2 cellular contexts compared by ENCODE assay signal in the genomic region with DNA sequence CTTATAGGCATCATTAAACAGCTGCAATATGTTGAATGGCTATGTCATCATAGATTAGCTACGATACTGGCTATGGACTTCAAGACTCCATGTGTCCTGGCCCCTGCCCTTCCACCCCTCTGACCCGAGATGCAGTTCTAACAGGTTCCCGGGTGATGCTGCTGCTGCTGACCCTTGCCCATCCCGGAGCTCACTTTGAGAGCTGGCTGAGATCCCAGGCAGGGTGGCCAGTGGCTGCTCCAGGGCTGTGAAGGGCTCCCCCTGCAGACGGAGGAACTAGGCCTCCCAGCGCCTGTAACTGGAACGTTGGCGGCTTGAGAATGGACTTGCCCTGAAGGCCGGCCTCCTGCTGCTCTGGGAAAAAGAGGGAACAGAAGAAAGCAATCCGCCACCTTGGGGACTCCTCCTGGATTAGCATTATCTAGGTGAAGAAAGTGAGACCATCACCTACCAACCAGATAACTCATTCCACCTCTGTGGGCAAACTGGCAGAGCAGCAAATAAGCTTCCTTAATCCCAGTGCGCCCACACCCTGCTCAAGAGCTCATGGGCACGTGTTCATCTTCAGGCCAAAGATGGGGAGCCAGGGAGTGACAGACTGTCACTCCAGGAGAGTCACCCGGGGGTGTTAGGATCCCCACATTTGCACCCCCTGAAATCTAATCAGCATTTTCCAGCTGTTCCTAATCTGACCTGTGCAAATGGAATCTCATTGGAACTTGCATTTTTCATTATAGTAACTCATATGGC.
TF ChIP-seq lines count a peak whose summit lies in the region.

No MANE protein-coding gene starts in this region.

TF ChIP-seq in K562, 482 proteins besides CTCF, POLR2A, EP300 and RAD21 (continued from another document):
- TF ChIP-seq THAP7 (CRISPR knock-in tag; IDR thresholded peaks at IDR 0.05) (no peak), SP1 (CRISPR knock-in tag; IDR thresholded peaks at IDR 0.05) (peak; percentile 54; the same call in 1 of the 2 replicates), TAL1 (IDR thresholded peaks at IDR 0.05) (peak; percentile 65), MGA (IDR thresholded peaks at IDR 0.05) (peak; percentile 82)

TF ChIP-seq in HepG2, 621 proteins besides CTCF, POLR2A, EP300 and RAD21 (continued from another document and continues in another):
- TF ChIP-seq, protein P1, sequence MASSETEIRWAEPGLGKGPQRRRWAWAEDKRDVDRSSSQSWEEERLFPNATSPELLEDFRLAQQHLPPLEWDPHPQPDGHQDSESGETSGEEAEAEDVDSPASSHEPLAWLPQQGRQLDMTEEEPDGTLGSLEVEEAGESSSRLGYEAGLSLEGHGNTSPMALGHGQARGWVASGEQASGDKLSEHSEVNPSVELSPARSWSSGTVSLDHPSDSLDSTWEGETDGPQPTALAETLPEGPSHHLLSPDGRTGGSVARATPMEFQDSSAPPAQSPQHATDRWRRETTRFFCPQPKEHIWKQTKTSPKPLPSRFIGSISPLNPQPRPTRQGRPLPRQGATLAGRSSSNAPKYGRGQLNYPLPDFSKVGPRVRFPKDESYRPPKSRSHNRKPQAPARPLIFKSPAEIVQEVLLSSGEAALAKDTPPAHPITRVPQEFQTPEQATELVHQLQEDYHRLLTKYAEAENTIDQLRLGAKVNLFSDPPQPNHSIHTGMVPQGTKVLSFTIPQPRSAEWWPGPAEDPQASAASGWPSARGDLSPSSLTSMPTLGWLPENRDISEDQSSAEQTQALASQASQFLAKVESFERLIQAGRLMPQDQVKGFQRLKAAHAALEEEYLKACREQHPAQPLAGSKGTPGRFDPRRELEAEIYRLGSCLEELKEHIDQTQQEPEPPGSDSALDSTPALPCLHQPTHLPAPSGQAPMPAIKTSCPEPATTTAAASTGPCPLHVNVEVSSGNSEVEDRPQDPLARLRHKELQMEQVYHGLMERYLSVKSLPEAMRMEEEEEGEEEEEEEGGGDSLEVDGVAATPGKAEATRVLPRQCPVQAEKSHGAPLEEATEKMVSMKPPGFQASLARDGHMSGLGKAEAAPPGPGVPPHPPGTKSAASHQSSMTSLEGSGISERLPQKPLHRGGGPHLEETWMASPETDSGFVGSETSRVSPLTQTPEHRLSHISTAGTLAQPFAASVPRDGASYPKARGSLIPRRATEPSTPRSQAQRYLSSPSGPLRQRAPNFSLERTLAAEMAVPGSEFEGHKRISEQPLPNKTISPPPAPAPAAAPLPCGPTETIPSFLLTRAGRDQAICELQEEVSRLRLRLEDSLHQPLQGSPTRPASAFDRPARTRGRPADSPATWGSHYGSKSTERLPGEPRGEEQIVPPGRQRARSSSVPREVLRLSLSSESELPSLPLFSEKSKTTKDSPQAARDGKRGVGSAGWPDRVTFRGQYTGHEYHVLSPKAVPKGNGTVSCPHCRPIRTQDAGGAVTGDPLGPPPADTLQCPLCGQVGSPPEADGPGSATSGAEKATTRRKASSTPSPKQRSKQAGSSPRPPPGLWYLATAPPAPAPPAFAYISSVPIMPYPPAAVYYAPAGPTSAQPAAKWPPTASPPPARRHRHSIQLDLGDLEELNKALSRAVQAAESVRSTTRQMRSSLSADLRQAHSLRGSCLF (CRISPR knock-in tag; IDR thresholded peaks at IDR 0.05; ENCODE audit: borderline replicate concordance) = no peak
- TF ChIP-seq SRSF1 (optimal IDR thresholded peaks at IDR 0.05; ENCODE audit: low read depth, low read length) (no peak), ZNF761 (CRISPR knock-in tag; conservative IDR thresholded peaks at IDR 0.05) (no peak), RBFOX2 (IDR thresholded peaks at IDR 0.05; ENCODE audit: low read depth, low read length) (no peak), FOSL2 (CRISPR knock-in tag; IDR thresholded peaks at IDR 0.05) (no peak), THAP8 (CRISPR knock-in tag; IDR thresholded peaks at IDR 0.05; ENCODE audit: borderline replicate concordance) (no peak), PHF20 (CRISPR knock-in tag; IDR thresholded peaks at IDR 0.05) (no peak), SAP130 (CRISPR knock-in tag; IDR thresholded peaks at IDR 0.05; ENCODE audit: low read depth) (0 out of 2 replicates have a peak, but pooled peaks have one; percentile 27), MAZ (IDR thresholded peaks at IDR 0.05; ENCODE audit: borderline replicate concordance, low read depth, low read length) (no peak), MAZ (CRISPR knock-in tag; IDR thresholded peaks at IDR 0.05; ENCODE audit: low read depth) (0 out of 2 replicates have a peak, but pooled peaks have one; percentile 35), ZC3H13 (CRISPR knock-in tag; IDR thresholded peaks at IDR 0.05) (no peak), SOX5 (CRISPR knock-in tag; IDR thresholded peaks at IDR 0.05; ENCODE audit: borderline replicate concordance) (no peak), UBTF (CRISPR knock-in tag; IDR thresholded peaks at IDR 0.05) (peak; percentile 52), NONO (IDR thresholded peaks at IDR 0.05) (no peak), NONO (CRISPR knock-in tag; conservative IDR thresholded peaks at IDR 0.05) (peak; percentile 37; the same call in 1 of the 2 replicates), ZNF724P (CRISPR knock-in tag; IDR thresholded peaks at IDR 0.05; ENCODE audit: borderline replicate concordance) (no peak), ATF5 (CRISPR knock-in tag; IDR thresholded peaks at IDR 0.05; ENCODE audit: low read depth) (no peak), ZSCAN31 (CRISPR knock-in tag; IDR thresholded peaks at IDR 0.05; ENCODE audit: low read depth) (no peak), ZBTB8A (CRISPR knock-in tag; IDR thresholded peaks at IDR 0.05; ENCODE audit: borderline replicate concordance, low read depth) (no peak), MED13 (CRISPR knock-in tag; IDR thresholded peaks at IDR 0.05) (no peak), ZBTB39 (CRISPR knock-in tag; IDR thresholded peaks at IDR 0.05) (no peak), JUND (CRISPR knock-in tag; IDR thresholded peaks at IDR 0.05) (no peak), NR3C1 (CRISPR knock-in tag; IDR thresholded peaks at IDR 0.05) (no peak), DRAP1 (CRISPR knock-in tag; IDR thresholded peaks at IDR 0.05) (no peak; the same call in 1 of the 2 replicates), FOXO1 (CRISPR knock-in tag; IDR thresholded peaks at IDR 0.05) (0 out of 2 replicates have a peak, but pooled peaks have one; percentile 15), ZNF674 (CRISPR knock-in tag; IDR thresholded peaks at IDR 0.05; ENCODE audit: low read depth) (no peak), ZNF510 (CRISPR knock-in tag; IDR thresholded peaks at IDR 0.05; ENCODE audit: low read depth) (no peak), SMAD9 (CRISPR knock-in tag; IDR thresholded peaks at IDR 0.05) (no peak), ZNF577 (CRISPR knock-in tag; IDR thresholded peaks at IDR 0.05; ENCODE audit: borderline replicate concordance, low read depth) (no peak), CAMTA2 (CRISPR knock-in tag; IDR thresholded peaks at IDR 0.05; ENCODE audit: borderline replicate concordance) (no peak), ZNF501 (CRISPR knock-in tag; IDR thresholded peaks at IDR 0.05) (peak; percentile 50; the same call in 1 of the 2 replicates), ZNF572 (CRISPR knock-in tag; IDR thresholded peaks at IDR 0.05) (peak; percentile 83; the same call in 1 of the 2 replicates), HNRNPH1 (optimal IDR thresholded peaks at IDR 0.05; ENCODE audit: low read depth, low read length) (no peak), ZNF839 (CRISPR knock-in tag; IDR thresholded peaks at IDR 0.05; ENCODE audit: borderline replicate concordance) (no peak), HNF4A (CRISPR knock-in tag; IDR thresholded peaks at IDR 0.05) (peak; percentile 38), YY1 (IDR thresholded peaks at IDR 0.05; ENCODE audit: insufficient read depth, insufficient replicate concordance, low read depth, low read length) (no peak), GATAD2A (CRISPR knock-in tag; IDR thresholded peaks at IDR 0.05) (peak; percentile 21; the same call in 1 of the 2 replicates)
- TF ChIP-seq, protein P2, sequence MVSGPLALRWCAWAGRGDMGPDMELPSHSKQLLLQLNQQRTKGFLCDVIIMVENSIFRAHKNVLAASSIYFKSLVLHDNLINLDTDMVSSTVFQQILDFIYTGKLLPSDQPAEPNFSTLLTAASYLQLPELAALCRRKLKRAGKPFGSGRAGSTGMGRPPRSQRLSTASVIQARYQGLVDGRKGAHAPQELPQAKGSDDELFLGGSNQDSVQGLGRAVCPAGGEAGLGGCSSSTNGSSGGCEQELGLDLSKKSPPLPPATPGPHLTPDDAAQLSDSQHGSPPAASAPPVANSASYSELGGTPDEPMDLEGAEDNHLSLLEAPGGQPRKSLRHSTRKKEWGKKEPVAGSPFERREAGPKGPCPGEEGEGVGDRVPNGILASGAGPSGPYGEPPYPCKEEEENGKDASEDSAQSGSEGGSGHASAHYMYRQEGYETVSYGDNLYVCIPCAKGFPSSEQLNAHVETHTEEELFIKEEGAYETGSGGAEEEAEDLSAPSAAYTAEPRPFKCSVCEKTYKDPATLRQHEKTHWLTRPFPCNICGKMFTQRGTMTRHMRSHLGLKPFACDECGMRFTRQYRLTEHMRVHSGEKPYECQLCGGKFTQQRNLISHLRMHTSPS (CRISPR knock-in tag; IDR thresholded peaks at IDR 0.05; ENCODE audit: low read depth) = no peak
- TF ChIP-seq, protein P3, sequence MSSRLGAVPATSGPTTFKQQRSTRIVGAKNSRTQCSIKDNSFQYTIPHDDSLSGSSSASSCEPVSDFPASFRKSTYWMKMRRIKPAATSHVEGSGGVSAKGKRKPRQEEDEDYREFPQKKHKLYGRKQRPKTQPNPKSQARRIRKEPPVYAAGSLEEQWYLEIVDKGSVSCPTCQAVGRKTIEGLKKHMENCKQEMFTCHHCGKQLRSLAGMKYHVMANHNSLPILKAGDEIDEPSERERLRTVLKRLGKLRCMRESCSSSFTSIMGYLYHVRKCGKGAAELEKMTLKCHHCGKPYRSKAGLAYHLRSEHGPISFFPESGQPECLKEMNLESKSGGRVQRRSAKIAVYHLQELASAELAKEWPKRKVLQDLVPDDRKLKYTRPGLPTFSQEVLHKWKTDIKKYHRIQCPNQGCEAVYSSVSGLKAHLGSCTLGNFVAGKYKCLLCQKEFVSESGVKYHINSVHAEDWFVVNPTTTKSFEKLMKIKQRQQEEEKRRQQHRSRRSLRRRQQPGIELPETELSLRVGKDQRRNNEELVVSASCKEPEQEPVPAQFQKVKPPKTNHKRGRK (CRISPR knock-in tag; IDR thresholded peaks at IDR 0.05) = no peak
